In the genomic region with DNA sequence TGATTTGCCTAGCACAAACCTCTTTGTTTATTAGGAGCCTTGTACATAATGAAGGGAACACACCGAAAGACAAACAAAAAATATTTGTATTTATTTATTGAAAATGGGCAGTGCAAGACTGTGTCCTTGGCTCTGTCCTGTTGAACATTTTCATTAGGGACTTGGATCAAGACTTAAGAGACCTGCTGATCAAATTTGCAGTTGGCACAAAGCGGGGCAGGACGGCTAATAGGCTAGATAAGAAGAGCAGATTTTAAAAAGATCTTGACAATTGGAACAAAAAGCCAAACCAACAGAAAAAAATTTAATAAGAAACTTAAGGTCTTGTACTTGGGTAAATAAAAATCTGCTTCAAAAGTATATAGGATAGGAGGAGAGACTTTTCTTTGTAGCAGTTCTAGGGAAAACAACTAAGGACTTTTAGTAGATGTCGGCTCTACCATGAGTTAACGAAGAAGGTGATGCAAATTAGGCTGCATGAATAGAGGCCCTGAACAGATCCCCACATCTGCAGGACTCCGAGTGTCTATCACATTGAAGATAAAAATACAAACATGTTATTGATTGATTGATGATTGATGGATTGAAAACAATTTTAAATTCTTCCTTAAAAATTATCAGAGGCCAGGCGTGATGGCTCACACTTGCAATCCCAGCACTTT, we compare ENCODE assay signal across 21 cellular contexts.
"Had no signal": no experiment of that assay in that cellular context is flagged by ENCODE, and none has a peak within 500 bp of the region (broad histone marks: within the 10 kb centered on the region; RNA-seq: fewer than 3 reads in every experiment).

No MANE protein-coding gene starts in this region.

- H3K4me1 ChIP-seq: prostate gland, right atrium auricular region, testis had no signal

- H3K36me3 ChIP-seq: cardiac muscle cell, prostate gland, right atrium auricular region had no signal

- H3K27me3 Mint-ChIP-seq: type B pancreatic cell had no signal

- ATAC-seq: left lobe of liver, WTC11 had no signal

- H3K36me3 Mint-ChIP-seq: activated CD8-positive, alpha-beta memory T cell treated with anti-CD3 and anti-CD28 coated beads, Interleukin-2, amount 10 ng/mL, durations not matched to agents 7 days and 5 days; activated naive CD8-positive, alpha-beta T cell treated with anti-CD3 and anti-CD28 coated beads, Interleukin-2, amount 10 ng/mL, durations not matched to agents 7 days and 5 days; type B pancreatic cell; WTC11 had no signal

- DNase-seq: activated CD4-positive, alpha-beta T cell treated with anti-CD3 and anti-CD28 coated beads for 4 hours; activated CD8-positive, alpha-beta memory T cell treated with anti-CD3 and anti-CD28 coated beads, Interleukin-2, amount 10 ng/mL, durations not matched to agents 7 days and 5 days; activated naive CD4-positive, alpha-beta T cell treated with Interleukin-2 at 50 U/mL for 16 hours; activated naive CD8-positive, alpha-beta T cell treated with anti-CD3 and anti-CD28 coated beads, Interleukin-2, amount 10 ng/mL, durations not matched to agents 7 days and 5 days; activated T-cell treated with anti-CD3 and anti-CD28 coated beads, Interleukin-2, amount 50 U/mL, for 1 hour; amygdala; foreskin melanocyte; midbrain; stimulated activated CD4-positive, alpha-beta T cell treated with anti-CD3 and anti-CD28 coated beads, Interleukin-2, amount 100 ng/mL, for 24 hours; testis had no signal

- H3K4me3 Mint-ChIP-seq: activated CD4-positive, alpha-beta memory T cell treated with anti-CD3 and anti-CD28 coated beads, Interleukin-2, amount 10 ng/mL, durations not matched to agents 7 days and 5 days; activated CD8-positive, alpha-beta memory T cell treated with anti-CD3 and anti-CD28 coated beads, Interleukin-2, amount 10 ng/mL, durations not matched to agents 7 days and 5 days; activated naive CD8-positive, alpha-beta T cell treated with anti-CD3 and anti-CD28 coated beads, Interleukin-2, amount 10 ng/mL, durations not matched to agents 7 days and 5 days; activated T-helper 17 cell treated with anti-CD3 and anti-CD28 coated beads, Interleukin-2, amount 50 U/mL, for 72 hours; neural crest cell; type B pancreatic cell; WTC11 had no signal

- H3K9me3 ChIP-seq: prostate gland, right atrium auricular region, testis had no signal

- H3K27ac Mint-ChIP-seq: activated CD8-positive, alpha-beta memory T cell treated with anti-CD3 and anti-CD28 coated beads, Interleukin-2, amount 10 ng/mL, durations not matched to agents 7 days and 5 days; activated naive CD8-positive, alpha-beta T cell treated with anti-CD3 and anti-CD28 coated beads, Interleukin-2, amount 10 ng/mL, durations not matched to agents 7 days and 5 days; activated T-helper 17 cell treated with anti-CD3 and anti-CD28 coated beads, Interleukin-2, amount 50 U/mL, for 72 hours; type B pancreatic cell; WTC11 had no signal

- H3K27me3 ChIP-seq: cardiac muscle cell, right atrium auricular region, testis had no signal

- FAIRE-seq: keratinocyte had no signal

- H3K4me3 ChIP-seq: cardiac muscle cell, prostate gland, right atrium auricular region, testis had no signal

- H3K9me3 Mint-ChIP-seq: activated CD4-positive, alpha-beta memory T cell treated with anti-CD3 and anti-CD28 coated beads, Interleukin-2, amount 10 ng/mL, durations not matched to agents 7 days and 5 days; activated naive CD8-positive, alpha-beta T cell treated with anti-CD3 and anti-CD28 coated beads, Interleukin-2, amount 10 ng/mL, durations not matched to agents 7 days and 5 days; activated T-helper 17 cell treated with anti-CD3 and anti-CD28 coated beads, Interleukin-2, amount 50 U/mL, for 72 hours; type B pancreatic cell had no signal

- H3K27ac ChIP-seq: cardiac muscle cell, epithelial cell of prostate, prostate gland, right atrium auricular region, testis had no signal
